In genomic region chr12:53098354-53098981, GRCh38 we compare ENCODE assay signal across 9 cellular contexts. TPM values are rescaled to one million over a fixed set of nuclear protein-coding genes. Genes with fewer than 3 reads are reported as not detected.
A peak's percentile ranks its signal among the peaks of the same experiment; 100 is the strongest.
DNase-seq lines count a peak whose midpoint lies in the region; ATAC-seq and TF ChIP-seq lines count a peak whose summit lies in the region.
"Had no signal": no experiment of that assay in that cellular context is flagged by ENCODE, and none has a peak within 500 bp of the region (broad histone marks: within the 10 kb centered on the region; RNA-seq: fewer than 3 reads in every experiment).

No MANE protein-coding gene starts in this region.

- no peak overlapping the region for H3K9ac ChIP-seq in HUES64 (ENCODE audit: low read depth, low read length)

- no peak overlapping the region for H3K27ac ChIP-seq in HUES64 (ENCODE audit: low read depth, low read length)
- H3K27ac ChIP-seq in heart right ventricle = peak overlapping the region; percentile 79 to 97 (median 90)

- H3K36me3 ChIP-seq in HUES64 (ENCODE audit: insufficient read depth, low read length) (no peaks in the 10 kb centered on the region), heart right ventricle (peaks cover 0 to 26% (median 0%) of the 10 kb centered on the region in 9 donors)

- H3K9me3 ChIP-seq in HUES64 (ENCODE audit: insufficient read depth, low read depth, low read length) = no peaks in the 10 kb centered on the region
- H3K9me3 ChIP-seq in heart right ventricle = no peaks in the 10 kb centered on the region

- H3K27me3 ChIP-seq in HUES64 (ENCODE audit: insufficient read depth, low read length) (peaks cover 42% of the 10 kb centered on the region), heart right ventricle (peaks cover 0 to 4% (median 0%) of the 10 kb centered on the region in 7 donors)

- peak overlapping the region; percentile 57 to 62 for H3K27ac Mint-ChIP-seq in activated naive CD4-positive, alpha-beta T cell treated with anti-CD3 and anti-CD28 coated beads, Interleukin-2, amount 50 U/mL, for 72 hours

- WGBS in HUES64 = 14% methylated on average over 12 of the region's 13 CpGs
- 30 to 38% methylated on average over 13 of the region's 13 CpGs for WGBS in heart right ventricle, 2 donors

- peak; percentile 29 to 34 for ATAC-seq in activated naive CD4-positive, alpha-beta T cell treated with anti-CD3 and anti-CD28 coated beads, Interleukin-2, amount 50 U/mL, for 72 hours
- peak in 7 of 8 donors; percentile 16 to 61 (median 42) for ATAC-seq in heart right ventricle
- no peak for ATAC-seq in HG02973 (IDR thresholded peaks at IDR 0.05; ENCODE audit: unreplicated experiment)

- H3K9me3 Mint-ChIP-seq in activated naive CD4-positive, alpha-beta T cell treated with anti-CD3 and anti-CD28 coated beads, Interleukin-2, amount 50 U/mL, for 72 hours = no peaks in the 10 kb centered on the region

- peak overlapping the region; percentile 76 for H3K4me3 ChIP-seq in HUES64 (ENCODE audit: low read length)
- H3K4me3 ChIP-seq in heart right ventricle = peak overlapping the region in 9 of 10 donors; percentile 61 to 82 (median 66)
- H3K4me3 ChIP-seq in retinal pigment epithelial cell (ENCODE audit: low read length) = peak overlapping the region; percentile 61

- intact Hi-C loops in heart right ventricle (cut with DNase I) = loop anchor here in 6 of 10 donors (2.0 to 5.0 kb wide), 5 partner anchors 28 to 61 kb away; no protein-coding TSS in a partner anchor

- peak; percentile 81 for DNase-seq in AG08395 (ENCODE audit: low spot score)
- DNase-seq in activated naive CD4-positive, alpha-beta T cell treated with anti-CD3 and anti-CD28 coated beads, Interleukin-2, amount 50 U/mL, for 72 hours (ENCODE audit: low spot score in 2 of 2) = no peak
- peak in 1 of 2 donors; percentile 58 for DNase-seq in heart right ventricle
- DNase-seq in retinal pigment epithelial cell (ENCODE audit: low read depth) = no peak
- no peak for DNase-seq in SKM-1 (lab: John Stamatoyannopoulos, UW; ENCODE audit: unreplicated experiment)
- no peak for DNase-seq in germinal center (ENCODE audit: low spot score)

- H3K36me3 Mint-ChIP-seq in activated naive CD4-positive, alpha-beta T cell treated with anti-CD3 and anti-CD28 coated beads, Interleukin-2, amount 50 U/mL, for 72 hours = no peaks in the 10 kb centered on the region

- TF ChIP-seq CTCF in heart right ventricle (IDR thresholded peaks at IDR 0.05) = no peak
- TF ChIP-seq CTCF in retinal pigment epithelial cell (conservative IDR thresholded peaks at IDR 0.05; ENCODE audit: low read depth, low read length) = no peak

- peaks cover 21% of the 10 kb centered on the region for H3K4me1 ChIP-seq in HUES64 (ENCODE audit: insufficient read depth, low read length)
- peaks cover 10 to 65% (median 40%) of the 10 kb centered on the region in 9 donors for H3K4me1 ChIP-seq in heart right ventricle

RNA-seq across cellular contexts. Expression of gene IGFBP6, which starts 1.0 kb away (rescaled TPM):
- 4.9 TPM for polyA plus RNA-seq in HUES64 (2013, experiment 1 of 2)
- polyA plus RNA-seq in HUES64 (2013, experiment 2 of 2) = 4.7 TPM
- 1 to 10 TPM; 1.5 to 3.6 TPM for total RNA-seq in activated naive CD4-positive, alpha-beta T cell treated with anti-CD3 and anti-CD28 coated beads, Interleukin-2, amount 50 U/mL, for 72 hours
- 10 to 100 TPM; 27.0 to 75.6 (median 37.7) TPM for total RNA-seq in heart right ventricle
- 100 to 1,000 TPM in 1 of 2 donors, 10 to 100 TPM in 1; 61.5 to 182 TPM for polyA plus RNA-seq in heart right ventricle

RNA-seq across cellular contexts. Expression of gene SOAT2, which starts 4.8 kb away (rescaled TPM):
- polyA plus RNA-seq in HUES64 (2013, experiment 1 of 2) = not detected
- polyA plus RNA-seq in HUES64 (2013, experiment 2 of 2) = not detected
- total RNA-seq in activated naive CD4-positive, alpha-beta T cell treated with anti-CD3 and anti-CD28 coated beads, Interleukin-2, amount 50 U/mL, for 72 hours = under 1 TPM; 0.35 to 0.59 TPM
- not detected for total RNA-seq in heart right ventricle
- under 1 TPM in 1 of 2 donors, not detected in 1; 0.03 TPM for polyA plus RNA-seq in heart right ventricle
- total RNA-seq: lung microvascular endothelial cell had no signal

RNA-seq across cellular contexts. Expression of gene SPRYD3, which starts 19.3 kb away (rescaled TPM):
- polyA plus RNA-seq in HUES64 (2013, experiment 1 of 2) = 3.9 TPM
- 4.8 TPM for polyA plus RNA-seq in HUES64 (2013, experiment 2 of 2)
- total RNA-seq in activated naive CD4-positive, alpha-beta T cell treated with anti-CD3 and anti-CD28 coated beads, Interleukin-2, amount 50 U/mL, for 72 hours = 10 to 100 TPM; 19.2 to 22.2 TPM
- 10 to 100 TPM; 40.9 to 63.0 (median 47.4) TPM for total RNA-seq in heart right ventricle
- 10 to 100 TPM; 20.5 to 63.9 TPM for polyA plus RNA-seq in heart right ventricle

RNA-seq across cellular contexts. Expression of gene TNS2, which starts 48.6 kb away (rescaled TPM):
- polyA plus RNA-seq in HUES64 (2013, experiment 1 of 2) = 4.4 TPM
- polyA plus RNA-seq in HUES64 (2013, experiment 2 of 2) = 9.8 TPM
- total RNA-seq in activated naive CD4-positive, alpha-beta T cell treated with anti-CD3 and anti-CD28 coated beads, Interleukin-2, amount 50 U/mL, for 72 hours = 1 to 10 TPM; 1.2 to 2.1 TPM
- total RNA-seq in heart right ventricle = 100 to 1,000 TPM in 3 of 10 donors, 10 to 100 TPM in 7; 60.6 to 139 (median 77.1) TPM
- 100 to 1,000 TPM in 1 of 2 donors, 10 to 100 TPM in 1; 68.1 to 364 TPM for polyA plus RNA-seq in heart right ventricle

Comparison
In these comparisons a context has a peak if more than half of its experiments do, and no peak if none do; other contexts are left out.
1. RNA of gene IGFBP6, which starts 1.0 kb away (total RNA-seq): 27.0 to 75.6 TPM in heart right ventricle; 1.5 to 3.6 TPM in activated naive CD4-positive, alpha-beta T cell treated with anti-CD3 and anti-CD28 coated beads, Interleukin-2, amount 50 U/mL, for 72 hours; every median in the first group is over 4 times any median in the second.
2. Peak in every context shown above with its lines, with median percentiles within 50 percentile points of each other: H3K4me3 ChIP-seq.